ENCODE assay signal across 8 cellular contexts in genomic region chrY:22727753-22728152, GRCh38.
"Had no signal": no experiment of that assay in that cellular context is flagged by ENCODE, and none has a peak within 500 bp of the region (broad histone marks: within the 10 kb centered on the region; RNA-seq: fewer than 3 reads in every experiment).

No MANE protein-coding gene starts in this region.

- ATAC-seq: GM12878 had no signal

- H3K4me3 ChIP-seq: GM12878 had no signal

- FAIRE-seq: G401.6, GM12878, GM12891, GM12892, GM18507, GM19239 had no signal

- DNase-seq: GDM1, GF-D8 had no signal
